In the genomic region with DNA sequence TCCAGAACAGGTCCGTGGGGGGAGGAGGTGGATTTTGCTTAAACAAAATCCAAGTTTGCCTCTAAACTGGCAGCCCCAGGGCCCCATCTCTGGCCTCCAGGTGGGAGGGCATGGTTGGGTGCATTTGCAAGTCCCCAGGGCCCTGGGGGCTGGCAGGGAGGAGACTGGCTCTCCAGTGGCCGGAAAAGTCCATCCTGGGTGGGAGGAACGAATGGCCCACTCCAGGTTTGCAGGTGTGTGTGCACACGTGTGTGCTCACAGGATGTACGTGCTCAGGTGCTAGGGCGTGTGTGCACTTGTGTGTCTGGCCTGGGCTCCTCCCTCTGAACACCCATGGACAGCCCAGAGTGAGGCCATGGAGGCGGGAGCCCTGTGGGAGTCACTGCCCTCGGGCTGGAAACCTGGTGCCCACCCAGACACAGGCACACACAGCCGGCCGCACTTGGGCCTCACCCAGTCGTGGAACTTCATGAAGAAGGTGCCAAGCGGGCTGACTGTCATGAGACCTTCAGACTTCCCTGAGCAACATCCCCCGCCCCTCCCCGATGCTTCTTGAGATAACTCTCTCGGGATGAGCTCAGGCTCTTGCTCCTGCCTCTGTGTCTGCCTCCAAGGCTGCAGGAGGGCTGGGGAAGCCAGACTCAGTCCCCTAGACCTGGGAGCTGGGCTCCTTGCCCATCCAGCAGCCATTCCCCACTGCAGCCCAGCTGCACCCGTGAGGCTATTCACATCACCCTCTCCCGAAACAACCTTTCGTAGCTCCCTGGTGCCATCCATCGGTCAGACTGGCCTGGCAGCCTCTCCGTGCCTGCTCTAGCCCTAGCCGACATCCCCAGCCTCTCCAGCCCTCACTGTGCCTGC, we compare ENCODE assay signal across 2 cellular contexts.
TF ChIP-seq lines count a peak whose summit lies in the region.

No MANE protein-coding gene starts in this region.

TF ChIP-seq in HepG2, 621 proteins besides CTCF, POLR2A, EP300 and RAD21:
- peak; percentile 49 for TF ChIP-seq STAG1 (CRISPR knock-in tag; IDR thresholded peaks at IDR 0.05)
- no peak for TF ChIP-seq ZNF362 (CRISPR knock-in tag; IDR thresholded peaks at IDR 0.05; ENCODE audit: borderline replicate concordance)
- TF ChIP-seq EZH2 (conservative IDR thresholded peaks at IDR 0.05; ENCODE audit: low read depth, low read length), result peak; percentile 54; the same call in 1 of the 2 replicates

TF ChIP-seq in WTC11, 78 proteins besides CTCF, POLR2A, EP300 and RAD21:
- no peak for TF ChIP-seq ATF3 (CRISPR knock-in tag; conservative IDR thresholded peaks at IDR 0.05)
- TF ChIP-seq RELA (CRISPR knock-in tag; IDR thresholded peaks at IDR 0.05; ENCODE audit: borderline replicate concordance), result no peak
- TF ChIP-seq, protein P1, sequence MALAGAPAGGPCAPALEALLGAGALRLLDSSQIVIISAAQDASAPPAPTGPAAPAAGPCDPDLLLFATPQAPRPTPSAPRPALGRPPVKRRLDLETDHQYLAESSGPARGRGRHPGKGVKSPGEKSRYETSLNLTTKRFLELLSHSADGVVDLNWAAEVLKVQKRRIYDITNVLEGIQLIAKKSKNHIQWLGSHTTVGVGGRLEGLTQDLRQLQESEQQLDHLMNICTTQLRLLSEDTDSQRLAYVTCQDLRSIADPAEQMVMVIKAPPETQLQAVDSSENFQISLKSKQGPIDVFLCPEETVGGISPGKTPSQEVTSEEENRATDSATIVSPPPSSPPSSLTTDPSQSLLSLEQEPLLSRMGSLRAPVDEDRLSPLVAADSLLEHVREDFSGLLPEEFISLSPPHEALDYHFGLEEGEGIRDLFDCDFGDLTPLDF (CRISPR knock-in tag; IDR thresholded peaks at IDR 0.05), result no peak
- TF ChIP-seq ATF1 (CRISPR knock-in tag; IDR thresholded peaks at IDR 0.05), result no peak
- no peak for TF ChIP-seq NFYB (CRISPR knock-in tag; conservative IDR thresholded peaks at IDR 0.05; ENCODE audit: low read depth)
- TF ChIP-seq, protein P2, sequence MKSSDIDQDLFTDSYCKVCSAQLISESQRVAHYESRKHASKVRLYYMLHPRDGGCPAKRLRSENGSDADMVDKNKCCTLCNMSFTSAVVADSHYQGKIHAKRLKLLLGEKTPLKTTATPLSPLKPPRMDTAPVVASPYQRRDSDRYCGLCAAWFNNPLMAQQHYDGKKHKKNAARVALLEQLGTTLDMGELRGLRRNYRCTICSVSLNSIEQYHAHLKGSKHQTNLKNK (CRISPR knock-in tag; IDR thresholded peaks at IDR 0.05), result no peak
- no peak for TF ChIP-seq ZNF232 (CRISPR knock-in tag; IDR thresholded peaks at IDR 0.05)
- no peak for TF ChIP-seq USF2 (CRISPR knock-in tag; IDR thresholded peaks at IDR 0.05)
- TF ChIP-seq, protein P3, sequence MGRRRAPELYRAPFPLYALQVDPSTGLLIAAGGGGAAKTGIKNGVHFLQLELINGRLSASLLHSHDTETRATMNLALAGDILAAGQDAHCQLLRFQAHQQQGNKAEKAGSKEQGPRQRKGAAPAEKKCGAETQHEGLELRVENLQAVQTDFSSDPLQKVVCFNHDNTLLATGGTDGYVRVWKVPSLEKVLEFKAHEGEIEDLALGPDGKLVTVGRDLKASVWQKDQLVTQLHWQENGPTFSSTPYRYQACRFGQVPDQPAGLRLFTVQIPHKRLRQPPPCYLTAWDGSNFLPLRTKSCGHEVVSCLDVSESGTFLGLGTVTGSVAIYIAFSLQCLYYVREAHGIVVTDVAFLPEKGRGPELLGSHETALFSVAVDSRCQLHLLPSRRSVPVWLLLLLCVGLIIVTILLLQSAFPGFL (CRISPR knock-in tag; IDR thresholded peaks at IDR 0.05; ENCODE audit: borderline replicate concordance), result no peak
- TF ChIP-seq, protein P4, sequence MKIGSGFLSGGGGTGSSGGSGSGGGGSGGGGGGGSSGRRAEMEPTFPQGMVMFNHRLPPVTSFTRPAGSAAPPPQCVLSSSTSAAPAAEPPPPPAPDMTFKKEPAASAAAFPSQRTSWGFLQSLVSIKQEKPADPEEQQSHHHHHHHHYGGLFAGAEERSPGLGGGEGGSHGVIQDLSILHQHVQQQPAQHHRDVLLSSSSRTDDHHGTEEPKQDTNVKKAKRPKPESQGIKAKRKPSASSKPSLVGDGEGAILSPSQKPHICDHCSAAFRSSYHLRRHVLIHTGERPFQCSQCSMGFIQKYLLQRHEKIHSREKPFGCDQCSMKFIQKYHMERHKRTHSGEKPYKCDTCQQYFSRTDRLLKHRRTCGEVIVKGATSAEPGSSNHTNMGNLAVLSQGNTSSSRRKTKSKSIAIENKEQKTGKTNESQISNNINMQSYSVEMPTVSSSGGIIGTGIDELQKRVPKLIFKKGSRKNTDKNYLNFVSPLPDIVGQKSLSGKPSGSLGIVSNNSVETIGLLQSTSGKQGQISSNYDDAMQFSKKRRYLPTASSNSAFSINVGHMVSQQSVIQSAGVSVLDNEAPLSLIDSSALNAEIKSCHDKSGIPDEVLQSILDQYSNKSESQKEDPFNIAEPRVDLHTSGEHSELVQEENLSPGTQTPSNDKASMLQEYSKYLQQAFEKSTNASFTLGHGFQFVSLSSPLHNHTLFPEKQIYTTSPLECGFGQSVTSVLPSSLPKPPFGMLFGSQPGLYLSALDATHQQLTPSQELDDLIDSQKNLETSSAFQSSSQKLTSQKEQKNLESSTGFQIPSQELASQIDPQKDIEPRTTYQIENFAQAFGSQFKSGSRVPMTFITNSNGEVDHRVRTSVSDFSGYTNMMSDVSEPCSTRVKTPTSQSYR (CRISPR knock-in tag; IDR thresholded peaks at IDR 0.05), result no peak
